ENCODE assay signal across 1 cellular context in the genomic region with DNA sequence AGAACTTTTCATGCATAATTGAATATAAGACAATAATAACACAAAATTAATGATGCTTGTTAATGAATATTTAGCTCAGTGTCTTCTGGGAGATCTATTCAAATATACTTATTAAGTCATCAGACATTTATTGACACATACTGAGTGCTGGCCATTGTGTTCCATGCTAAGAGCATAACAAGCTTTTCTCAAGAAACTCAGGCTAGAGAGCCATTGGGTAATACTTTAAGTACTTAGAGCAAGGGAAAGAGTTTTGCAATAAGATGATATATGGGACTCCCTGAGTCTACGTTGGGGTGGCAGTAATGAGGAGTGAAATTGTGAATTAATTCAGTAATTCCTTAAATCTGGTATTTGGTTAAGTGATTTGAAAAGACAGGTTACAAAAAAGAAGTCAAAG.
A peak's percentile ranks its signal among the peaks of the same experiment; 100 is the strongest.
TF ChIP-seq lines count a peak whose summit lies in the region.

No MANE protein-coding gene starts in this region.

TF ChIP-seq in IMR-90, 13 proteins besides CTCF, POLR2A, EP300 and RAD21:
- TF ChIP-seq MAFK (IDR thresholded peaks at IDR 0.05; ENCODE audit: low read depth, low read length) (no peak), CEBPB (IDR thresholded peaks at IDR 0.05; ENCODE audit: low read depth, low read length) (peak; percentile 63; the same call in 1 of the 2 replicates), RCOR1 (IDR thresholded peaks at IDR 0.05; ENCODE audit: insufficient replicate concordance, low read length) (no peak)
